ENCODE assay signal across 1 cellular context in genomic region chr1:19596719-19597462, GRCh38.
TF ChIP-seq lines count a peak whose summit lies in the region.

No MANE protein-coding gene starts in this region.

TF ChIP-seq in K562, 482 proteins besides CTCF, POLR2A, EP300 and RAD21 (continued from another document and continues in another):
- TF ChIP-seq, protein P1, sequence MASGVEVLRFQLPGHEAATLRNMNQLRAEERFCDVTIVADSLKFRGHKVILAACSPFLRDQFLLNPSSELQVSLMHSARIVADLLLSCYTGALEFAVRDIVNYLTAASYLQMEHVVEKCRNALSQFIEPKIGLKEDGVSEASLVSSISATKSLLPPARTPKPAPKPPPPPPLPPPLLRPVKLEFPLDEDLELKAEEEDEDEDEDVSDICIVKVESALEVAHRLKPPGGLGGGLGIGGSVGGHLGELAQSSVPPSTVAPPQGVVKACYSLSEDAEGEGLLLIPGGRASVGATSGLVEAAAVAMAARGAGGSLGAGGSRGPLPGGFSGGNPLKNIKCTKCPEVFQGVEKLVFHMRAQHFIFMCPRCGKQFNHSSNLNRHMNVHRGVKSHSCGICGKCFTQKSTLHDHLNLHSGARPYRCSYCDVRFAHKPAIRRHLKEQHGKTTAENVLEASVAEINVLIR (CRISPR knock-in tag; IDR thresholded peaks at IDR 0.05): peak; percentile 59
- TF ChIP-seq, protein P2, sequence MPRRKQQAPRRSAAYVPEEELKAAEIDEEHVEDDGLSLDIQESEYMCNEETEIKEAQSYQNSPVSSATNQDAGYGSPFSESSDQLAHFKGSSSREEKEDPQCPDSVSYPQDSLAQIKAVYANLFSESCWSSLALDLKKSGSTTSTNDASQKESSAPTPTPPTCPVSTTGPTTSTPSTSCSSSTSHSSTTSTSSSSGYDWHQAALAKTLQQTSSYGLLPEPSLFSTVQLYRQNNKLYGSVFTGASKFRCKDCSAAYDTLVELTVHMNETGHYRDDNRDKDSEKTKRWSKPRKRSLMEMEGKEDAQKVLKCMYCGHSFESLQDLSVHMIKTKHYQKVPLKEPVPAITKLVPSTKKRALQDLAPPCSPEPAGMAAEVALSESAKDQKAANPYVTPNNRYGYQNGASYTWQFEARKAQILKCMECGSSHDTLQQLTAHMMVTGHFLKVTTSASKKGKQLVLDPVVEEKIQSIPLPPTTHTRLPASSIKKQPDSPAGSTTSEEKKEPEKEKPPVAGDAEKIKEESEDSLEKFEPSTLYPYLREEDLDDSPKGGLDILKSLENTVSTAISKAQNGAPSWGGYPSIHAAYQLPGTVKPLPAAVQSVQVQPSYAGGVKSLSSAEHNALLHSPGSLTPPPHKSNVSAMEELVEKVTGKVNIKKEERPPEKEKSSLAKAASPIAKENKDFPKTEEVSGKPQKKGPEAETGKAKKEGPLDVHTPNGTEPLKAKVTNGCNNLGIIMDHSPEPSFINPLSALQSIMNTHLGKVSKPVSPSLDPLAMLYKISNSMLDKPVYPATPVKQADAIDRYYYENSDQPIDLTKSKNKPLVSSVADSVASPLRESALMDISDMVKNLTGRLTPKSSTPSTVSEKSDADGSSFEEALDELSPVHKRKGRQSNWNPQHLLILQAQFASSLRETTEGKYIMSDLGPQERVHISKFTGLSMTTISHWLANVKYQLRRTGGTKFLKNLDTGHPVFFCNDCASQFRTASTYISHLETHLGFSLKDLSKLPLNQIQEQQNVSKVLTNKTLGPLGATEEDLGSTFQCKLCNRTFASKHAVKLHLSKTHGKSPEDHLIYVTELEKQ (CRISPR knock-in tag; IDR thresholded peaks at IDR 0.05): no peak
- TF ChIP-seq RNF2 (IDR thresholded peaks at IDR 0.05): peak; percentile 79
- TF ChIP-seq CCNT2 (IDR thresholded peaks at IDR 0.05; ENCODE audit: borderline replicate concordance, extremely low read depth, insufficient read length, low read depth, low read length): peak; percentile 32
- TF ChIP-seq ZNF561 (CRISPR knock-in tag; conservative IDR thresholded peaks at IDR 0.05): no peak
- TF ChIP-seq SAP30 (IDR thresholded peaks at IDR 0.05; ENCODE audit: borderline replicate concordance, insufficient read depth, low read depth, low read length, poor library complexity, severe bottlenecking): no peak
- peak in 1 of 2 experiments; percentile 71; a peak in 2 of 4 replicates for TF ChIP-seq HDAC1 (IDR thresholded peaks at IDR 0.05)
- TF ChIP-seq CHAMP1 (IDR thresholded peaks at IDR 0.05): no peak
- peak; percentile 95 for TF ChIP-seq BMI1 (IDR thresholded peaks at IDR 0.05; ENCODE audit: low read length)
- peak; percentile 86 for TF ChIP-seq ARID4B (CRISPR knock-in tag; IDR thresholded peaks at IDR 0.05)
- TF ChIP-seq, protein P3, sequence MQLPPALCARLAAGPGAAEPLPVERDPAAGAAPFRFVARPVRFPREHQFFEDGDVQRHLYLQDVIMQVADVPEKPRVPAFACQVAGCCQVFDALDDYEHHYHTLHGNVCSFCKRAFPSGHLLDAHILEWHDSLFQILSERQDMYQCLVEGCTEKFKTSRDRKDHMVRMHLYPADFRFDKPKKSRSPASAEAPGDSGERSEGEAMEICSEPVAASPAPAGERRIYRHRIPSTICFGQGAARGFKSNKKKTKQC (CRISPR knock-in tag; IDR thresholded peaks at IDR 0.05): no peak; the same call in 1 of the 2 replicates
- TF ChIP-seq DACH1 (IDR thresholded peaks at IDR 0.05; ENCODE audit: partially characterized antibody): no peak
- TF ChIP-seq ZNF764 (CRISPR knock-in tag; IDR thresholded peaks at IDR 0.05; ENCODE audit: low read depth): no peak
- no peak for TF ChIP-seq RNF219 (CRISPR knock-in tag; IDR thresholded peaks at IDR 0.05)
- no peak for TF ChIP-seq PTBP1 (IDR thresholded peaks at IDR 0.05; ENCODE audit: low read depth, low read length)
- TF ChIP-seq ZNF395 (CRISPR knock-in tag; IDR thresholded peaks at IDR 0.05): no peak
- peak in 1 of 2 experiments; percentile 49 for TF ChIP-seq E2F6 (IDR thresholded peaks at IDR 0.05; ENCODE audit: borderline replicate concordance in 1 of 2, extremely low read depth in 1 of 2, insufficient read depth in 1 of 2, insufficient read length in 1 of 2, low read depth in 1 of 2, low read length in 1 of 2, poor library complexity in 1 of 2, severe bottlenecking in 1 of 2)
- TF ChIP-seq MCM3 (IDR thresholded peaks at IDR 0.05): no peak
- no peak for TF ChIP-seq ZNF165 (CRISPR knock-in tag; IDR thresholded peaks at IDR 0.05; ENCODE audit: borderline replicate concordance)
- peak; percentile 13; the same call in 1 of the 2 replicates for TF ChIP-seq PRMT5 (CRISPR knock-in tag; IDR thresholded peaks at IDR 0.05)
- no peak for TF ChIP-seq CBFB (CRISPR knock-in tag; IDR thresholded peaks at IDR 0.05)
- no peak for TF ChIP-seq PURB (CRISPR knock-in tag; IDR thresholded peaks at IDR 0.05; ENCODE audit: low read depth)
- no peak for TF ChIP-seq NCOA2 (IDR thresholded peaks at IDR 0.05; ENCODE audit: partially characterized antibody in 2 of 2)
- TF ChIP-seq JUNB (CRISPR knock-in tag; conservative IDR thresholded peaks at IDR 0.05): 0 out of 2 replicates have a peak, but pooled peaks have one; percentile 2
- TF ChIP-seq STAT5B (CRISPR knock-in tag; IDR thresholded peaks at IDR 0.05): no peak
- 0 out of 2 replicates have a peak, but pooled peaks have one; percentile 18 for TF ChIP-seq ZNF707 (CRISPR knock-in tag; conservative IDR thresholded peaks at IDR 0.05)
- no peak for TF ChIP-seq ZKSCAN8 (CRISPR knock-in tag; IDR thresholded peaks at IDR 0.05)
- TF ChIP-seq, protein P4, sequence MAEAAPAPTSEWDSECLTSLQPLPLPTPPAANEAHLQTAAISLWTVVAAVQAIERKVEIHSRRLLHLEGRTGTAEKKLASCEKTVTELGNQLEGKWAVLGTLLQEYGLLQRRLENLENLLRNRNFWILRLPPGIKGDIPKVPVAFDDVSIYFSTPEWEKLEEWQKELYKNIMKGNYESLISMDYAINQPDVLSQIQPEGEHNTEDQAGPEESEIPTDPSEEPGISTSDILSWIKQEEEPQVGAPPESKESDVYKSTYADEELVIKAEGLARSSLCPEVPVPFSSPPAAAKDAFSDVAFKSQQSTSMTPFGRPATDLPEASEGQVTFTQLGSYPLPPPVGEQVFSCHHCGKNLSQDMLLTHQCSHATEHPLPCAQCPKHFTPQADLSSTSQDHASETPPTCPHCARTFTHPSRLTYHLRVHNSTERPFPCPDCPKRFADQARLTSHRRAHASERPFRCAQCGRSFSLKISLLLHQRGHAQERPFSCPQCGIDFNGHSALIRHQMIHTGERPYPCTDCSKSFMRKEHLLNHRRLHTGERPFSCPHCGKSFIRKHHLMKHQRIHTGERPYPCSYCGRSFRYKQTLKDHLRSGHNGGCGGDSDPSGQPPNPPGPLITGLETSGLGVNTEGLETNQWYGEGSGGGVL (CRISPR knock-in tag; IDR thresholded peaks at IDR 0.05): no peak
- TF ChIP-seq EHMT2 (IDR thresholded peaks at IDR 0.05): no peak
- peak; percentile 12; the same call in 1 of the 2 replicates for TF ChIP-seq ZBTB43 (CRISPR knock-in tag; IDR thresholded peaks at IDR 0.05)
- TF ChIP-seq MTA1 (IDR thresholded peaks at IDR 0.05; ENCODE audit: borderline replicate concordance): peak; percentile 96
- no peak for TF ChIP-seq BRD9 (IDR thresholded peaks at IDR 0.05; ENCODE audit: low read depth, partially characterized antibody)
- no peak for TF ChIP-seq XRCC3 (IDR thresholded peaks at IDR 0.05)
- TF ChIP-seq XRCC4 (IDR thresholded peaks at IDR 0.05; ENCODE audit: extremely low read depth, insufficient read depth, insufficient read length): no peak
- no peak for TF ChIP-seq HNRNPUL1 (IDR thresholded peaks at IDR 0.05; ENCODE audit: low read length)
- TF ChIP-seq ZNF121 (CRISPR knock-in tag; conservative IDR thresholded peaks at IDR 0.05): no peak
